ENCODE assay signal across 32 cellular contexts in the genomic region with DNA sequence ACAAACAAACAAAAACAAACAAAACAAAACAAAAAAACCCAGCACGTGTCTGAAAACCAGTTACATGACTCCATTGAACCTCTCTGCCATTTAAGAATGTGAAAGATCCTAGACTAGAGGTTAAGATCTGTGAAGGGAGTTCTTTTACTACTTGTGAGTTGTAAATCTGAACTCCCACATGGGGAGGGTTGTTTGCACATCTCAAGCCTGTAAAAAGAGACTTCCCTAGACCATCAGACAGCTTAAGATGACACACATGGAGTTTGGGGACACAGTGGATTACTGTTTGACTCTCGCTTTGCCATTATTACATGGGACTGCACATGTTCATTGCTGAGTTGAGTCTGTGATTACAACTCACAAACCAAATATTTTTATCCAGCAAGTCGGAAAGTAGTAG.
"Had no signal": no experiment of that assay in that cellular context is flagged by ENCODE, and none has a peak within 500 bp of the region (broad histone marks: within the 10 kb centered on the region; RNA-seq: fewer than 3 reads in every experiment).

No MANE protein-coding gene starts in this region.

- H3K27ac Mint-ChIP-seq: activated CD4-positive, alpha-beta T cell treated with anti-CD3 and anti-CD28 coated beads, Interleukin-2, amount 10 ng/mL, durations not matched to agents 24 days and 14 days; activated CD8-positive, alpha-beta T cell treated with anti-CD3 and anti-CD28 coated beads for 36 hours; activated naive CD8-positive, alpha-beta T cell treated with anti-CD3 and anti-CD28 coated beads for 36 hours; activated T-cell treated with anti-CD3 and anti-CD28 coated beads, Interleukin-2, amount 50 U/mL, for 72 hours; activated T-helper 17 cell treated with anti-CD3 and anti-CD28 coated beads, Interleukin-2, amount 50 U/mL, for 72 hours; T-helper 1 cell treated with Interleukin-12 subunit alpha and Interleukin-12 subunit beta and Interleukin-4 antibody, amounts not matched to agents 30 μg/mL and 1 μg/mL, for 36 hours; T-helper 2 cell treated with Interferon-gamma antibody and Interleukin-4, amounts not matched to agents 5 μg/mL and 100 μg/mL, for 36 hours had no signal

- H3K27me3 Mint-ChIP-seq: activated CD8-positive, alpha-beta T cell treated with anti-CD3 and anti-CD28 coated beads for 36 hours; activated naive CD8-positive, alpha-beta T cell treated with anti-CD3 and anti-CD28 coated beads for 36 hours; activated T-helper 17 cell treated with anti-CD3 and anti-CD28 coated beads, Interleukin-2, amount 50 U/mL, for 72 hours; IgD-negative memory B cell had no signal

- H3K27ac ChIP-seq: brain microvascular endothelial cell, SJSA1 had no signal

- H3K4me3 ChIP-seq: SJSA1 had no signal

- H3K36me3 Mint-ChIP-seq: activated naive CD8-positive, alpha-beta T cell treated with anti-CD3 and anti-CD28 coated beads for 36 hours; IgD-negative memory B cell had no signal

- H3K9ac ChIP-seq: SK-N-SH had no signal

- H3K27me3 ChIP-seq: brain microvascular endothelial cell, SJSA1 had no signal

- H3K4me2 ChIP-seq: SK-N-SH had no signal

- FAIRE-seq: TTC549 had no signal

- H3K4me1 Mint-ChIP-seq: activated T-helper 17 cell treated with anti-CD3 and anti-CD28 coated beads, Interleukin-2, amount 50 U/mL, for 72 hours had no signal

- H3K4me3 Mint-ChIP-seq: activated CD4-positive, alpha-beta T cell treated with anti-CD3 and anti-CD28 coated beads, Interleukin-2, amount 10 ng/mL, durations not matched to agents 24 days and 14 days; activated CD8-positive, alpha-beta T cell treated with anti-CD3 and anti-CD28 coated beads for 36 hours; activated naive CD8-positive, alpha-beta T cell treated with anti-CD3 and anti-CD28 coated beads for 36 hours; activated T-cell treated with anti-CD3 and anti-CD28 coated beads, Interleukin-2, amount 50 U/mL, for 72 hours; activated T-helper 17 cell treated with anti-CD3 and anti-CD28 coated beads, Interleukin-2, amount 50 U/mL, for 72 hours; IgD-negative memory B cell; T-helper 1 cell treated with Interleukin-12 subunit alpha and Interleukin-12 subunit beta and Interleukin-4 antibody, amounts not matched to agents 30 μg/mL and 1 μg/mL, for 36 hours; T-helper 2 cell treated with Interferon-gamma antibody and Interleukin-4, amounts not matched to agents 5 μg/mL and 100 μg/mL, for 36 hours had no signal

- DNase-seq: activated CD4-positive, alpha-beta T cell treated with anti-CD3 and anti-CD28 coated beads, Interleukin-2, amount 10 ng/mL, durations not matched to agents 24 days and 14 days; activated CD4-positive, alpha-beta T cell treated with anti-CD3 and anti-CD28 coated beads, Interleukin-2, amount 50 U/mL, for 4 hours; activated CD8-positive, alpha-beta T cell treated with anti-CD3 and anti-CD28 coated beads for 36 hours; activated effector memory CD4-positive, alpha-beta T cell treated with anti-CD3 and anti-CD28 coated beads, Interleukin-2, amount 50 U/mL, for 16 hours; activated naive CD4-positive, alpha-beta T cell; activated naive CD4-positive, alpha-beta T cell treated with anti-CD3 and anti-CD28 coated beads, Interleukin-2, amount 50 U/mL, for 16 hours; activated naive CD8-positive, alpha-beta T cell treated with anti-CD3 and anti-CD28 coated beads for 36 hours; activated T-cell treated with anti-CD3 and anti-CD28 coated beads, Interleukin-2, amount 50 U/mL, for 1 hour; activated T-cell treated with anti-CD3 and anti-CD28 coated beads, Interleukin-2, amount 50 U/mL, for 72 hours; amniotic stem cell; aorta; brain microvascular endothelial cell; central memory CD4-positive, alpha-beta T cell; KG1; NCI-H1092 treated with DMSO at 0.1 percent for 48 hours; NCI-H187; NCI-H2081; NCI-H2227 treated with DMSO at 0.1 percent for 48 hours; NCI-H446; NCI-H526 treated with DMSO at 0.1 percent for 48 hours; NCI-H774; OCI-M1; RPMI8226; SHP77 treated with DMSO at 0.1 percent for 48 hours; SK-N-SH had no signal

- H3K9me3 Mint-ChIP-seq: activated CD4-positive, alpha-beta T cell treated with anti-CD3 and anti-CD28 coated beads, Interleukin-2, amount 10 ng/mL, durations not matched to agents 24 days and 14 days; activated CD8-positive, alpha-beta T cell treated with anti-CD3 and anti-CD28 coated beads for 36 hours; activated naive CD8-positive, alpha-beta T cell treated with anti-CD3 and anti-CD28 coated beads for 36 hours; activated T-cell treated with anti-CD3 and anti-CD28 coated beads, Interleukin-2, amount 50 U/mL, for 72 hours; activated T-helper 17 cell treated with anti-CD3 and anti-CD28 coated beads, Interleukin-2, amount 50 U/mL, for 72 hours; IgD-negative memory B cell; T-helper 1 cell treated with Interleukin-12 subunit alpha and Interleukin-12 subunit beta and Interleukin-4 antibody, amounts not matched to agents 30 μg/mL and 1 μg/mL, for 36 hours; T-helper 2 cell treated with Interferon-gamma antibody and Interleukin-4, amounts not matched to agents 5 μg/mL and 100 μg/mL, for 36 hours had no signal

- H3K9me3 ChIP-seq: SJSA1, SK-N-SH had no signal

- H3K36me3 ChIP-seq: brain microvascular endothelial cell, SJSA1 had no signal

- ATAC-seq: activated CD8-positive, alpha-beta T cell treated with anti-CD3 and anti-CD28 coated beads for 36 hours; activated T-cell treated with anti-CD3 and anti-CD28 coated beads, Interleukin-2, amount 50 U/mL, for 72 hours; activated T-helper 17 cell treated with anti-CD3 and anti-CD28 coated beads, Interleukin-2, amount 50 U/mL, for 72 hours; Panc1 had no signal

- H3K4me1 ChIP-seq: SJSA1 had no signal
